ENCODE assay signal across 1 cellular context in genomic region chr15:68400066-68400456, GRCh38.
A peak's percentile ranks its signal among the peaks of the same experiment; 100 is the strongest.
TF ChIP-seq lines count a peak whose summit lies in the region.

No MANE protein-coding gene starts in this region.

TF ChIP-seq in A549, 52 proteins besides CTCF, POLR2A, EP300 and RAD21 (continued from another document):
- no peak for TF ChIP-seq BCL3 (IDR thresholded peaks at IDR 0.05)
- TF ChIP-seq CHD2 (IDR thresholded peaks at IDR 0.05; ENCODE audit: low read length, partially characterized antibody), result no peak
- TF ChIP-seq FOSL2 (IDR thresholded peaks at IDR 0.05), result peak; percentile 77
- peak; percentile 86 for TF ChIP-seq FOSL2 (CRISPR knock-in tag; IDR thresholded peaks at IDR 0.05)
- TF ChIP-seq E2F6 (IDR thresholded peaks at IDR 0.05; ENCODE audit: borderline replicate concordance, low read depth), result no peak
- no peak for TF ChIP-seq TFCP2L1 (CRISPR knock-in tag; IDR thresholded peaks at IDR 0.05)
- TF ChIP-seq CBX2 (IDR thresholded peaks at IDR 0.05; ENCODE audit: borderline replicate concordance, low read depth), result no peak
- TF ChIP-seq HDAC2 (IDR thresholded peaks at IDR 0.05), result no peak
- no peak for TF ChIP-seq ZFP36 (IDR thresholded peaks at IDR 0.05; ENCODE audit: borderline replicate concordance, partially characterized antibody)
- TF ChIP-seq MAZ (IDR thresholded peaks at IDR 0.05; ENCODE audit: borderline replicate concordance, low read depth, low read length), result no peak
- TF ChIP-seq CBX8 (IDR thresholded peaks at IDR 0.05), result no peak
- no peak for TF ChIP-seq KDM5A (IDR thresholded peaks at IDR 0.05)
- TF ChIP-seq EHMT2 (IDR thresholded peaks at IDR 0.05; ENCODE audit: low read depth), result no peak
- peak; percentile 43; the same call in 1 of the 2 replicates for TF ChIP-seq MAX (IDR thresholded peaks at IDR 0.05)
- TF ChIP-seq TP53 (CRISPR knock-in tag; IDR thresholded peaks at IDR 0.05), result no peak
- no peak for TF ChIP-seq HOXA7 (CRISPR knock-in tag; IDR thresholded peaks at IDR 0.05)
- TF ChIP-seq CHD4 (IDR thresholded peaks at IDR 0.05; ENCODE audit: borderline replicate concordance), result no peak
- TF ChIP-seq JUN (IDR thresholded peaks at IDR 0.05), result no peak
- peak; percentile 61; the same call in 1 of the 2 replicates for TF ChIP-seq FOXS1 (CRISPR knock-in tag; IDR thresholded peaks at IDR 0.05)
- TF ChIP-seq MAFK (IDR thresholded peaks at IDR 0.05; ENCODE audit: partially characterized antibody), result peak; percentile 93
- 0 out of 3 replicates have a peak, but pooled peaks have one; percentile 16 for TF ChIP-seq SMC3 (IDR thresholded peaks at IDR 0.05)
- no peak for TF ChIP-seq ZC3H11A (IDR thresholded peaks at IDR 0.05)
- TF ChIP-seq RCOR1 (IDR thresholded peaks at IDR 0.05; ENCODE audit: low read depth, low read length), result no peak
- TF ChIP-seq HMGXB4 (CRISPR knock-in tag; IDR thresholded peaks at IDR 0.05; ENCODE audit: borderline replicate concordance), result no peak
